Comparison of ENCODE assay signal across 1 cellular context in the genomic region with DNA sequence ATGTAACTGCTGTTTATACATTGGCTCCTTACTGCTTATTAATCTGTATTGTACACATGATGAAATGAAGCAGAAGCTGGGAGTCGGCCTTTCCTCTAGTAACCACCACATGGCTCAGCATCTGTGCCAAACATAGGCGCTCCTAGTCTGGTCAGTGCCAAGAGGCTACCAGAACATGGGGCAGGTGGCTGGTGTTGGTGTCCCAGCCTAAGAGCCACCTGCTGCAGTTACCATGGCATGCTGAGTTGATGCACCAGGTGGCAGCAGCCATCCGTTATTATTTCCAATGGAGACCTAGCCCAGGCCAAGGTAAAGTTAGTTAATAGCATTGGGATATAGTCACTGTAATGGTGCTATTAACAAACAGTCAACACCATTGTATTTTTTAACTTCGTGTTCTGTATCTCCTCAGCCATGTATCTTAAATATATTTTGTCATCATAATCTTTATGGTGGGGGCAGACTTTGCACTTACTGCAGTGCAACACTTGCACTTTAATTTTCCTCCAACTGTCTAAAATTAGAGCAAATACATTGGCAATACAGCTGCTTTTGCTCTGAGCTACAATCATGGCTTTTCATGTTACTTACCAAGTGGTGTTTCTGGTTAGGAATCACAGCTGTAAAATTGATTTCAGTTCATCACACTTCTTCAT.
TF ChIP-seq lines count a peak whose summit lies in the region.

No MANE protein-coding gene starts in this region.

TF ChIP-seq in K562, 482 proteins besides CTCF, POLR2A, EP300 and RAD21 (continued from another document and continues in another):
- TF ChIP-seq, protein P1, sequence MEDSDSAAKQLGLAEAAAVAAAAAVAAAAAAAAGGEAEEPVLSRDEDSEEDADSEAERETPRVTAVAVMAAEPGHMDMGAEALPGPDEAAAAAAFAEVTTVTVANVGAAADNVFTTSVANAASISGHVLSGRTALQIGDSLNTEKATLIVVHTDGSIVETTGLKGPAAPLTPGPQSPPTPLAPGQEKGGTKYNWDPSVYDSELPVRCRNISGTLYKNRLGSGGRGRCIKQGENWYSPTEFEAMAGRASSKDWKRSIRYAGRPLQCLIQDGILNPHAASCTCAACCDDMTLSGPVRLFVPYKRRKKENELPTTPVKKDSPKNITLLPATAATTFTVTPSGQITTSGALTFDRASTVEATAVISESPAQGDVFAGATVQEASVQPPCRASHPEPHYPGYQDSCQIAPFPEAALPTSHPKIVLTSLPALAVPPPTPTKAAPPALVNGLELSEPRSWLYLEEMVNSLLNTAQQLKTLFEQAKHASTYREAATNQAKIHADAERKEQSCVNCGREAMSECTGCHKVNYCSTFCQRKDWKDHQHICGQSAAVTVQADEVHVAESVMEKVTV (CRISPR knock-in tag; IDR thresholded peaks at IDR 0.05): peak; percentile 54
- TF ChIP-seq SREBF1 (IDR thresholded peaks at IDR 0.05; ENCODE audit: borderline replicate concordance, low read depth, low read length): no peak
- no peak for TF ChIP-seq ZBTB7A (IDR thresholded peaks at IDR 0.05; ENCODE audit: borderline replicate concordance, control insufficient read depth, low read depth, low read length)
- TF ChIP-seq, protein P2, sequence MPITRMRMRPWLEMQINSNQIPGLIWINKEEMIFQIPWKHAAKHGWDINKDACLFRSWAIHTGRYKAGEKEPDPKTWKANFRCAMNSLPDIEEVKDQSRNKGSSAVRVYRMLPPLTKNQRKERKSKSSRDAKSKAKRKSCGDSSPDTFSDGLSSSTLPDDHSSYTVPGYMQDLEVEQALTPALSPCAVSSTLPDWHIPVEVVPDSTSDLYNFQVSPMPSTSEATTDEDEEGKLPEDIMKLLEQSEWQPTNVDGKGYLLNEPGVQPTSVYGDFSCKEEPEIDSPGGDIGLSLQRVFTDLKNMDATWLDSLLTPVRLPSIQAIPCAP (CRISPR knock-in tag; IDR thresholded peaks at IDR 0.05; ENCODE audit: borderline replicate concordance): no peak
- no peak for TF ChIP-seq KAT2B (IDR thresholded peaks at IDR 0.05; ENCODE audit: low read depth, low read length)
- TF ChIP-seq MTA1 (IDR thresholded peaks at IDR 0.05; ENCODE audit: borderline replicate concordance): no peak
- TF ChIP-seq MTA2 (IDR thresholded peaks at IDR 0.05; ENCODE audit: low read depth): no peak
- TF ChIP-seq MXI1 (IDR thresholded peaks at IDR 0.05; ENCODE audit: low read depth, low read length): no peak
- no peak for TF ChIP-seq FUS (optimal IDR thresholded peaks at IDR 0.05; ENCODE audit: low read depth, low read length)
- TF ChIP-seq, protein P3, sequence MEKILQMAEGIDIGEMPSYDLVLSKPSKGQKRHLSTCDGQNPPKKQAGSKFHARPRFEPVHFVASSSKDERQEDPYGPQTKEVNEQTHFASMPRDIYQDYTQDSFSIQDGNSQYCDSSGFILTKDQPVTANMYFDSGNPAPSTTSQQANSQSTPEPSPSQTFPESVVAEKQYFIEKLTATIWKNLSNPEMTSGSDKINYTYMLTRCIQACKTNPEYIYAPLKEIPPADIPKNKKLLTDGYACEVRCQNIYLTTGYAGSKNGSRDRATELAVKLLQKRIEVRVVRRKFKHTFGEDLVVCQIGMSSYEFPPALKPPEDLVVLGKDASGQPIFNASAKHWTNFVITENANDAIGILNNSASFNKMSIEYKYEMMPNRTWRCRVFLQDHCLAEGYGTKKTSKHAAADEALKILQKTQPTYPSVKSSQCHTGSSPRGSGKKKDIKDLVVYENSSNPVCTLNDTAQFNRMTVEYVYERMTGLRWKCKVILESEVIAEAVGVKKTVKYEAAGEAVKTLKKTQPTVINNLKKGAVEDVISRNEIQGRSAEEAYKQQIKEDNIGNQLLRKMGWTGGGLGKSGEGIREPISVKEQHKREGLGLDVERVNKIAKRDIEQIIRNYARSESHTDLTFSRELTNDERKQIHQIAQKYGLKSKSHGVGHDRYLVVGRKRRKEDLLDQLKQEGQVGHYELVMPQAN (IDR thresholded peaks at IDR 0.05; ENCODE audit: borderline replicate concordance): no peak
- TF ChIP-seq MCM5 (IDR thresholded peaks at IDR 0.05; ENCODE audit: low read depth): no peak
- TF ChIP-seq ZNF583 (CRISPR knock-in tag; IDR thresholded peaks at IDR 0.05): 0 out of 2 replicates have a peak, but pooled peaks have one; percentile 36
- no peak for TF ChIP-seq ZNF79 (CRISPR knock-in tag; IDR thresholded peaks at IDR 0.05; ENCODE audit: low read depth)
- TF ChIP-seq HDAC1 (IDR thresholded peaks at IDR 0.05): no peak
- no peak for TF ChIP-seq NR3C1 (CRISPR knock-in tag; IDR thresholded peaks at IDR 0.05)
- no peak for TF ChIP-seq CHD1 (IDR thresholded peaks at IDR 0.05; ENCODE audit: low read length)
- no peak for TF ChIP-seq SNIP1 (IDR thresholded peaks at IDR 0.05; ENCODE audit: low read depth)
- TF ChIP-seq, protein P4, sequence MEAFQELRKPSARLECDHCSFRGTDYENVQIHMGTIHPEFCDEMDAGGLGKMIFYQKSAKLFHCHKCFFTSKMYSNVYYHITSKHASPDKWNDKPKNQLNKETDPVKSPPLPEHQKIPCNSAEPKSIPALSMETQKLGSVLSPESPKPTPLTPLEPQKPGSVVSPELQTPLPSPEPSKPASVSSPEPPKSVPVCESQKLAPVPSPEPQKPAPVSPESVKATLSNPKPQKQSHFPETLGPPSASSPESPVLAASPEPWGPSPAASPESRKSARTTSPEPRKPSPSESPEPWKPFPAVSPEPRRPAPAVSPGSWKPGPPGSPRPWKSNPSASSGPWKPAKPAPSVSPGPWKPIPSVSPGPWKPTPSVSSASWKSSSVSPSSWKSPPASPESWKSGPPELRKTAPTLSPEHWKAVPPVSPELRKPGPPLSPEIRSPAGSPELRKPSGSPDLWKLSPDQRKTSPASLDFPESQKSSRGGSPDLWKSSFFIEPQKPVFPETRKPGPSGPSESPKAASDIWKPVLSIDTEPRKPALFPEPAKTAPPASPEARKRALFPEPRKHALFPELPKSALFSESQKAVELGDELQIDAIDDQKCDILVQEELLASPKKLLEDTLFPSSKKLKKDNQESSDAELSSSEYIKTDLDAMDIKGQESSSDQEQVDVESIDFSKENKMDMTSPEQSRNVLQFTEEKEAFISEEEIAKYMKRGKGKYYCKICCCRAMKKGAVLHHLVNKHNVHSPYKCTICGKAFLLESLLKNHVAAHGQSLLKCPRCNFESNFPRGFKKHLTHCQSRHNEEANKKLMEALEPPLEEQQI (IDR thresholded peaks at IDR 0.05): no peak
- TF ChIP-seq RAD51 (IDR thresholded peaks at IDR 0.05; ENCODE audit: borderline replicate concordance, low read depth): no peak
- 0 out of 2 replicates have a peak, but pooled peaks have one; percentile 27 for TF ChIP-seq E2F3 (CRISPR knock-in tag; IDR thresholded peaks at IDR 0.05)
- no peak for TF ChIP-seq KLF1 (tag; IDR thresholded peaks at IDR 0.05)
- 0 out of 2 replicates have a peak, but pooled peaks have one; percentile 44 for TF ChIP-seq ZNF165 (CRISPR knock-in tag; IDR thresholded peaks at IDR 0.05; ENCODE audit: borderline replicate concordance)
- TF ChIP-seq NBN (IDR thresholded peaks at IDR 0.05; ENCODE audit: low read depth): no peak
- TF ChIP-seq, protein P5, sequence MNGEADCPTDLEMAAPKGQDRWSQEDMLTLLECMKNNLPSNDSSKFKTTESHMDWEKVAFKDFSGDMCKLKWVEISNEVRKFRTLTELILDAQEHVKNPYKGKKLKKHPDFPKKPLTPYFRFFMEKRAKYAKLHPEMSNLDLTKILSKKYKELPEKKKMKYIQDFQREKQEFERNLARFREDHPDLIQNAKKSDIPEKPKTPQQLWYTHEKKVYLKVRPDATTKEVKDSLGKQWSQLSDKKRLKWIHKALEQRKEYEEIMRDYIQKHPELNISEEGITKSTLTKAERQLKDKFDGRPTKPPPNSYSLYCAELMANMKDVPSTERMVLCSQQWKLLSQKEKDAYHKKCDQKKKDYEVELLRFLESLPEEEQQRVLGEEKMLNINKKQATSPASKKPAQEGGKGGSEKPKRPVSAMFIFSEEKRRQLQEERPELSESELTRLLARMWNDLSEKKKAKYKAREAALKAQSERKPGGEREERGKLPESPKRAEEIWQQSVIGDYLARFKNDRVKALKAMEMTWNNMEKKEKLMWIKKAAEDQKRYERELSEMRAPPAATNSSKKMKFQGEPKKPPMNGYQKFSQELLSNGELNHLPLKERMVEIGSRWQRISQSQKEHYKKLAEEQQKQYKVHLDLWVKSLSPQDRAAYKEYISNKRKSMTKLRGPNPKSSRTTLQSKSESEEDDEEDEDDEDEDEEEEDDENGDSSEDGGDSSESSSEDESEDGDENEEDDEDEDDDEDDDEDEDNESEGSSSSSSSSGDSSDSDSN (IDR thresholded peaks at IDR 0.05; ENCODE audit: borderline replicate concordance in 1 of 2, low read depth in 2 of 2, low read length in 2 of 2): no peak
- TF ChIP-seq POLR2AphosphoS2 (IDR thresholded peaks at IDR 0.05; ENCODE audit: low read length): peak; percentile 90; the same call in 1 of the 2 replicates
- TF ChIP-seq RBFOX2 (IDR thresholded peaks at IDR 0.05; ENCODE audit: low read depth, low read length): no peak
- TF ChIP-seq, protein P6, sequence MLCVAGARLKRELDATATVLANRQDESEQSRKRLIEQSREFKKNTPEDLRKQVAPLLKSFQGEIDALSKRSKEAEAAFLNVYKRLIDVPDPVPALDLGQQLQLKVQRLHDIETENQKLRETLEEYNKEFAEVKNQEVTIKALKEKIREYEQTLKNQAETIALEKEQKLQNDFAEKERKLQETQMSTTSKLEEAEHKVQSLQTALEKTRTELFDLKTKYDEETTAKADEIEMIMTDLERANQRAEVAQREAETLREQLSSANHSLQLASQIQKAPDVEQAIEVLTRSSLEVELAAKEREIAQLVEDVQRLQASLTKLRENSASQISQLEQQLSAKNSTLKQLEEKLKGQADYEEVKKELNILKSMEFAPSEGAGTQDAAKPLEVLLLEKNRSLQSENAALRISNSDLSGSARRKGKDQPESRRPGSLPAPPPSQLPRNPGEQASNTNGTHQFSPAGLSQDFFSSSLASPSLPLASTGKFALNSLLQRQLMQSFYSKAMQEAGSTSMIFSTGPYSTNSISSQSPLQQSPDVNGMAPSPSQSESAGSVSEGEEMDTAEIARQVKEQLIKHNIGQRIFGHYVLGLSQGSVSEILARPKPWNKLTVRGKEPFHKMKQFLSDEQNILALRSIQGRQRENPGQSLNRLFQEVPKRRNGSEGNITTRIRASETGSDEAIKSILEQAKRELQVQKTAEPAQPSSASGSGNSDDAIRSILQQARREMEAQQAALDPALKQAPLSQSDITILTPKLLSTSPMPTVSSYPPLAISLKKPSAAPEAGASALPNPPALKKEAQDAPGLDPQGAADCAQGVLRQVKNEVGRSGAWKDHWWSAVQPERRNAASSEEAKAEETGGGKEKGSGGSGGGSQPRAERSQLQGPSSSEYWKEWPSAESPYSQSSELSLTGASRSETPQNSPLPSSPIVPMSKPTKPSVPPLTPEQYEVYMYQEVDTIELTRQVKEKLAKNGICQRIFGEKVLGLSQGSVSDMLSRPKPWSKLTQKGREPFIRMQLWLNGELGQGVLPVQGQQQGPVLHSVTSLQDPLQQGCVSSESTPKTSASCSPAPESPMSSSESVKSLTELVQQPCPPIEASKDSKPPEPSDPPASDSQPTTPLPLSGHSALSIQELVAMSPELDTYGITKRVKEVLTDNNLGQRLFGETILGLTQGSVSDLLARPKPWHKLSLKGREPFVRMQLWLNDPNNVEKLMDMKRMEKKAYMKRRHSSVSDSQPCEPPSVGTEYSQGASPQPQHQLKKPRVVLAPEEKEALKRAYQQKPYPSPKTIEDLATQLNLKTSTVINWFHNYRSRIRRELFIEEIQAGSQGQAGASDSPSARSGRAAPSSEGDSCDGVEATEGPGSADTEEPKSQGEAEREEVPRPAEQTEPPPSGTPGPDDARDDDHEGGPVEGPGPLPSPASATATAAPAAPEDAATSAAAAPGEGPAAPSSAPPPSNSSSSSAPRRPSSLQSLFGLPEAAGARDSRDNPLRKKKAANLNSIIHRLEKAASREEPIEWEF (CRISPR knock-in tag; IDR thresholded peaks at IDR 0.05): no peak
- no peak for TF ChIP-seq ZNF668 (CRISPR knock-in tag; IDR thresholded peaks at IDR 0.05)
- 0 out of 2 replicates have a peak, but pooled peaks have one; percentile 27 for TF ChIP-seq MYNN (IDR thresholded peaks at IDR 0.05)
- TF ChIP-seq MYNN (CRISPR knock-in tag; IDR thresholded peaks at IDR 0.05): no peak
- TF ChIP-seq TAL1 (IDR thresholded peaks at IDR 0.05): no peak
- no peak for TF ChIP-seq KDM1A (IDR thresholded peaks at IDR 0.05)
- no peak for TF ChIP-seq SIN3B (IDR thresholded peaks at IDR 0.05; ENCODE audit: low read depth)
- TF ChIP-seq CHD4 (IDR thresholded peaks at IDR 0.05; ENCODE audit: insufficient read depth, insufficient replicate concordance, low read depth, low read length, poor library complexity, severe bottlenecking): no peak
- no peak for TF ChIP-seq RBBP5 (IDR thresholded peaks at IDR 0.05; ENCODE audit: borderline replicate concordance, insufficient read depth, low read length, poor library complexity, severe bottlenecking)
- TF ChIP-seq, protein P7, sequence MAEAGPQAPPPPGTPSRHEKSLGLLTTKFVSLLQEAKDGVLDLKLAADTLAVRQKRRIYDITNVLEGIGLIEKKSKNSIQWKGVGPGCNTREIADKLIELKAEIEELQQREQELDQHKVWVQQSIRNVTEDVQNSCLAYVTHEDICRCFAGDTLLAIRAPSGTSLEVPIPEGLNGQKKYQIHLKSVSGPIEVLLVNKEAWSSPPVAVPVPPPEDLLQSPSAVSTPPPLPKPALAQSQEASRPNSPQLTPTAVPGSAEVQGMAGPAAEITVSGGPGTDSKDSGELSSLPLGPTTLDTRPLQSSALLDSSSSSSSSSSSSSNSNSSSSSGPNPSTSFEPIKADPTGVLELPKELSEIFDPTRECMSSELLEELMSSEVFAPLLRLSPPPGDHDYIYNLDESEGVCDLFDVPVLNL (CRISPR knock-in tag; IDR thresholded peaks at IDR 0.05; ENCODE audit: low read depth): no peak
- TF ChIP-seq ZBTB1 (CRISPR knock-in tag; IDR thresholded peaks at IDR 0.05; ENCODE audit: borderline replicate concordance, low read depth): no peak
- TF ChIP-seq TRIM28 (IDR thresholded peaks at IDR 0.05): no peak
- TF ChIP-seq DDX20 (tag; IDR thresholded peaks at IDR 0.05; ENCODE audit: low read depth): no peak
- no peak for TF ChIP-seq PTBP1 (IDR thresholded peaks at IDR 0.05; ENCODE audit: low read depth, low read length)
- no peak for TF ChIP-seq ZNF184 (CRISPR knock-in tag; IDR thresholded peaks at IDR 0.05)
- no peak for TF ChIP-seq NFXL1 (CRISPR knock-in tag; IDR thresholded peaks at IDR 0.05)
- TF ChIP-seq, protein P8, sequence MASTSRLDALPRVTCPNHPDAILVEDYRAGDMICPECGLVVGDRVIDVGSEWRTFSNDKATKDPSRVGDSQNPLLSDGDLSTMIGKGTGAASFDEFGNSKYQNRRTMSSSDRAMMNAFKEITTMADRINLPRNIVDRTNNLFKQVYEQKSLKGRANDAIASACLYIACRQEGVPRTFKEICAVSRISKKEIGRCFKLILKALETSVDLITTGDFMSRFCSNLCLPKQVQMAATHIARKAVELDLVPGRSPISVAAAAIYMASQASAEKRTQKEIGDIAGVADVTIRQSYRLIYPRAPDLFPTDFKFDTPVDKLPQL (IDR thresholded peaks at IDR 0.05; ENCODE audit: extremely low read depth, insufficient read length): no peak
- TF ChIP-seq DMBX1 (CRISPR knock-in tag; IDR thresholded peaks at IDR 0.05; ENCODE audit: borderline replicate concordance): no peak
- 0 out of 2 replicates have a peak, but pooled peaks have one; percentile 52 for TF ChIP-seq ERF (CRISPR knock-in tag; IDR thresholded peaks at IDR 0.05)
- TF ChIP-seq, protein P9, sequence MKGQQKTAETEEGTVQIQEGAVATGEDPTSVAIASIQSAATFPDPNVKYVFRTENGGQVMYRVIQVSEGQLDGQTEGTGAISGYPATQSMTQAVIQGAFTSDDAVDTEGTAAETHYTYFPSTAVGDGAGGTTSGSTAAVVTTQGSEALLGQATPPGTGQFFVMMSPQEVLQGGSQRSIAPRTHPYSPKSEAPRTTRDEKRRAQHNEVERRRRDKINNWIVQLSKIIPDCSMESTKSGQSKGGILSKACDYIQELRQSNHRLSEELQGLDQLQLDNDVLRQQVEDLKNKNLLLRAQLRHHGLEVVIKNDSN (CRISPR knock-in tag; IDR thresholded peaks at IDR 0.05): no peak
- TF ChIP-seq NCOA2 (IDR thresholded peaks at IDR 0.05; ENCODE audit: partially characterized antibody in 2 of 2): no peak
- TF ChIP-seq ARID2 (IDR thresholded peaks at IDR 0.05): peak; percentile 54; the same call in 1 of the 2 replicates
